1 cellular context compared by ENCODE assay signal in the genomic region with DNA sequence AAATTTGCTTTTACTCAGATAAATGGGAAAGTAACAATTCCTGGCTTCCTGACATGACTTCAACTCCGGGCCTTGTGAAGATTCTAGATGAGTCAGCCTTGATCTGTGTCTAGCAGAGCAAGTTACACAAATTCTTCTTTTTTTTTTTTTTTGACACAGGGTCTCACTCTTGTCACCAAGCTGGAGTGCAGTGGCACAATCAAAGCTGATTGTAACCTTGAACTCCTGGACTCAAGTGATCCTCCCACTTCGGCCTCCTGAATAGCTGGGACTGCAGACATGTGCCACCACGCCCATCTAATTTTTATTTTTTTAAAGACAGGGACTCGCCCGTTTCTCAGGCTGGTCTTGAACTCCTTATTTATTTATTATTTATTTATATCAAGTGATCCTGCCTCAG.
TF ChIP-seq lines count a peak whose summit lies in the region.

No MANE protein-coding gene starts in this region.

TF ChIP-seq in HepG2, 621 proteins besides CTCF, POLR2A, EP300 and RAD21 (continued from another document and continues in another):
- TF ChIP-seq, protein P1, sequence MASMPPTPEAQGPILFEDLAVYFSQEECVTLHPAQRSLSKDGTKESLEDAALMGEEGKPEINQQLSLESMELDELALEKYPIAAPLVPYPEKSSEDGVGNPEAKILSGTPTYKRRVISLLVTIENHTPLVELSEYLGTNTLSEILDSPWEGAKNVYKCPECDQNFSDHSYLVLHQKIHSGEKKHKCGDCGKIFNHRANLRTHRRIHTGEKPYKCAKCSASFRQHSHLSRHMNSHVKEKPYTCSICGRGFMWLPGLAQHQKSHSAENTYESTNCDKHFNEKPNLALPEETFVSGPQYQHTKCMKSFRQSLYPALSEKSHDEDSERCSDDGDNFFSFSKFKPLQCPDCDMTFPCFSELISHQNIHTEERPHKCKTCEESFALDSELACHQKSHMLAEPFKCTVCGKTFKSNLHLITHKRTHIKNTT (CRISPR knock-in tag; IDR thresholded peaks at IDR 0.05), result no peak
- TF ChIP-seq ZNF607 (CRISPR knock-in tag; IDR thresholded peaks at IDR 0.05; ENCODE audit: borderline replicate concordance) (no peak), NAIF1 (CRISPR knock-in tag; IDR thresholded peaks at IDR 0.05; ENCODE audit: borderline replicate concordance) (0 out of 2 replicates have a peak, but pooled peaks have one; percentile 52), NFYC (CRISPR knock-in tag; IDR thresholded peaks at IDR 0.05) (no peak), HDAC1 (CRISPR knock-in tag; IDR thresholded peaks at IDR 0.05) (peak; percentile 85), PAWR (CRISPR knock-in tag; IDR thresholded peaks at IDR 0.05; ENCODE audit: borderline replicate concordance) (no peak), ZNF556 (CRISPR knock-in tag; IDR thresholded peaks at IDR 0.05; ENCODE audit: borderline replicate concordance) (peak; percentile 66; the same call in 1 of the 2 replicates), SYNCRIP (IDR thresholded peaks at IDR 0.05; ENCODE audit: insufficient read depth, low read depth, low read length) (no peak), ZNF451 (CRISPR knock-in tag; IDR thresholded peaks at IDR 0.05) (no peak), PAX8 (CRISPR knock-in tag; IDR thresholded peaks at IDR 0.05; ENCODE audit: borderline replicate concordance) (no peak), SAFB2 (CRISPR knock-in tag; IDR thresholded peaks at IDR 0.05; ENCODE audit: borderline replicate concordance, low read depth) (no peak), MATR3 (CRISPR knock-in tag; IDR thresholded peaks at IDR 0.05) (no peak), ZFP62 (CRISPR knock-in tag; IDR thresholded peaks at IDR 0.05) (no peak), MIER3 (CRISPR knock-in tag; IDR thresholded peaks at IDR 0.05; ENCODE audit: borderline replicate concordance) (peak; percentile 49; the same call in 1 of the 2 replicates), ZNF546 (CRISPR knock-in tag; conservative IDR thresholded peaks at IDR 0.05) (no peak), ZFP90 (CRISPR knock-in tag; IDR thresholded peaks at IDR 0.05; ENCODE audit: borderline replicate concordance) (no peak), ZFP1 (CRISPR knock-in tag; IDR thresholded peaks at IDR 0.05) (peak; percentile 95), ZNF891 (CRISPR knock-in tag; IDR thresholded peaks at IDR 0.05) (no peak), ZNF816 (CRISPR knock-in tag; IDR thresholded peaks at IDR 0.05; ENCODE audit: borderline replicate concordance) (0 out of 2 replicates have a peak, but pooled peaks have one; percentile 43), PAF1 (CRISPR knock-in tag; IDR thresholded peaks at IDR 0.05) (no peak), ZNF530 (CRISPR knock-in tag; IDR thresholded peaks at IDR 0.05; ENCODE audit: low read depth) (no peak), RBFOX2 (IDR thresholded peaks at IDR 0.05; ENCODE audit: low read depth, low read length) (no peak), ZNF766 (CRISPR knock-in tag; IDR thresholded peaks at IDR 0.05; ENCODE audit: borderline replicate concordance) (no peak), ERF (CRISPR knock-in tag; IDR thresholded peaks at IDR 0.05) (peak; percentile 80), NRL (CRISPR knock-in tag; IDR thresholded peaks at IDR 0.05; ENCODE audit: borderline replicate concordance) (no peak), ZNF589 (CRISPR knock-in tag; conservative IDR thresholded peaks at IDR 0.05) (no peak), RFX3 (CRISPR knock-in tag; IDR thresholded peaks at IDR 0.05) (no peak), TAF15 (IDR thresholded peaks at IDR 0.05; ENCODE audit: low read depth, low read length, poor library complexity, severe bottlenecking) (no peak), ZNF343 (CRISPR knock-in tag; IDR thresholded peaks at IDR 0.05) (no peak), CHD4 (IDR thresholded peaks at IDR 0.05; ENCODE audit: borderline replicate concordance, low read length) (peak; percentile 86; the same call in 1 of the 2 replicates), SP4 (CRISPR knock-in tag; IDR thresholded peaks at IDR 0.05) (0 out of 2 replicates have a peak, but pooled peaks have one; percentile 29), ZNF713 (CRISPR knock-in tag; IDR thresholded peaks at IDR 0.05) (no peak), KLF13 (CRISPR knock-in tag; IDR thresholded peaks at IDR 0.05) (no peak), ZNF737 (CRISPR knock-in tag; IDR thresholded peaks at IDR 0.05; ENCODE audit: borderline replicate concordance) (no peak), ELF3 (CRISPR knock-in tag; IDR thresholded peaks at IDR 0.05) (0 out of 2 replicates have a peak, but pooled peaks have one; percentile 35), SMAD3 (CRISPR knock-in tag; IDR thresholded peaks at IDR 0.05) (peak; percentile 83; the same call in 1 of the 2 replicates), U2AF1 (optimal IDR thresholded peaks at IDR 0.05; ENCODE audit: low read depth, low read length) (no peak), ZSCAN29 (CRISPR knock-in tag; conservative IDR thresholded peaks at IDR 0.05) (no peak), SIN3A (IDR thresholded peaks at IDR 0.05; ENCODE audit: borderline replicate concordance, low read depth, low read length) (no peak; the same call in 1 of the 2 replicates)
- TF ChIP-seq, protein P2, sequence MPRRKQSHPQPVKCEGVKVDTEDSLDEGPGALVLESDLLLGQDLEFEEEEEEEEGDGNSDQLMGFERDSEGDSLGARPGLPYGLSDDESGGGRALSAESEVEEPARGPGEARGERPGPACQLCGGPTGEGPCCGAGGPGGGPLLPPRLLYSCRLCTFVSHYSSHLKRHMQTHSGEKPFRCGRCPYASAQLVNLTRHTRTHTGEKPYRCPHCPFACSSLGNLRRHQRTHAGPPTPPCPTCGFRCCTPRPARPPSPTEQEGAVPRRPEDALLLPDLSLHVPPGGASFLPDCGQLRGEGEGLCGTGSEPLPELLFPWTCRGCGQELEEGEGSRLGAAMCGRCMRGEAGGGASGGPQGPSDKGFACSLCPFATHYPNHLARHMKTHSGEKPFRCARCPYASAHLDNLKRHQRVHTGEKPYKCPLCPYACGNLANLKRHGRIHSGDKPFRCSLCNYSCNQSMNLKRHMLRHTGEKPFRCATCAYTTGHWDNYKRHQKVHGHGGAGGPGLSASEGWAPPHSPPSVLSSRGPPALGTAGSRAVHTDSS (CRISPR knock-in tag; conservative IDR thresholded peaks at IDR 0.05), result no peak
- TF ChIP-seq, protein P3, sequence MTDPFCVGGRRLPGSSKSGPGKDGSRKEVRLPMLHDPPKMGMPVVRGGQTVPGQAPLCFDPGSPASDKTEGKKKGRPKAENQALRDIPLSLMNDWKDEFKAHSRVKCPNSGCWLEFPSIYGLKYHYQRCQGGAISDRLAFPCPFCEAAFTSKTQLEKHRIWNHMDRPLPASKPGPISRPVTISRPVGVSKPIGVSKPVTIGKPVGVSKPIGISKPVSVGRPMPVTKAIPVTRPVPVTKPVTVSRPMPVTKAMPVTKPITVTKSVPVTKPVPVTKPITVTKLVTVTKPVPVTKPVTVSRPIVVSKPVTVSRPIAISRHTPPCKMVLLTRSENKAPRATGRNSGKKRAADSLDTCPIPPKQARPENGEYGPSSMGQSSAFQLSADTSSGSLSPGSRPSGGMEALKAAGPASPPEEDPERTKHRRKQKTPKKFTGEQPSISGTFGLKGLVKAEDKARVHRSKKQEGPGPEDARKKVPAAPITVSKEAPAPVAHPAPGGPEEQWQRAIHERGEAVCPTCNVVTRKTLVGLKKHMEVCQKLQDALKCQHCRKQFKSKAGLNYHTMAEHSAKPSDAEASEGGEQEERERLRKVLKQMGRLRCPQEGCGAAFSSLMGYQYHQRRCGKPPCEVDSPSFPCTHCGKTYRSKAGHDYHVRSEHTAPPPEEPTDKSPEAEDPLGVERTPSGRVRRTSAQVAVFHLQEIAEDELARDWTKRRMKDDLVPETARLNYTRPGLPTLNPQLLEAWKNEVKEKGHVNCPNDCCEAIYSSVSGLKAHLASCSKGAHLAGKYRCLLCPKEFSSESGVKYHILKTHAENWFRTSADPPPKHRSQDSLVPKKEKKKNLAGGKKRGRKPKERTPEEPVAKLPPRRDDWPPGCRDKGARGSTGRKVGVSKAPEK (CRISPR knock-in tag; IDR thresholded peaks at IDR 0.05; ENCODE audit: borderline replicate concordance), result 0 out of 2 replicates have a peak, but pooled peaks have one; percentile 27
- TF ChIP-seq, protein P4, sequence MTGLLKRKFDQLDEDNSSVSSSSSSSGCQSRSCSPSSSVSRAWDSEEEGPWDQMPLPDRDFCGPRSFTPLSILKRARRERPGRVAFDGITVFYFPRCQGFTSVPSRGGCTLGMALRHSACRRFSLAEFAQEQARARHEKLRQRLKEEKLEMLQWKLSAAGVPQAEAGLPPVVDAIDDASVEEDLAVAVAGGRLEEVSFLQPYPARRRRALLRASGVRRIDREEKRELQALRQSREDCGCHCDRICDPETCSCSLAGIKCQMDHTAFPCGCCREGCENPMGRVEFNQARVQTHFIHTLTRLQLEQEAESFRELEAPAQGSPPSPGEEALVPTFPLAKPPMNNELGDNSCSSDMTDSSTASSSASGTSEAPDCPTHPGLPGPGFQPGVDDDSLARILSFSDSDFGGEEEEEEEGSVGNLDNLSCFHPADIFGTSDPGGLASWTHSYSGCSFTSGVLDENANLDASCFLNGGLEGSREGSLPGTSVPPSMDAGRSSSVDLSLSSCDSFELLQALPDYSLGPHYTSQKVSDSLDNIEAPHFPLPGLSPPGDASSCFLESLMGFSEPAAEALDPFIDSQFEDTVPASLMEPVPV (CRISPR knock-in tag; IDR thresholded peaks at IDR 0.05), result no peak
- TF ChIP-seq, protein P5, sequence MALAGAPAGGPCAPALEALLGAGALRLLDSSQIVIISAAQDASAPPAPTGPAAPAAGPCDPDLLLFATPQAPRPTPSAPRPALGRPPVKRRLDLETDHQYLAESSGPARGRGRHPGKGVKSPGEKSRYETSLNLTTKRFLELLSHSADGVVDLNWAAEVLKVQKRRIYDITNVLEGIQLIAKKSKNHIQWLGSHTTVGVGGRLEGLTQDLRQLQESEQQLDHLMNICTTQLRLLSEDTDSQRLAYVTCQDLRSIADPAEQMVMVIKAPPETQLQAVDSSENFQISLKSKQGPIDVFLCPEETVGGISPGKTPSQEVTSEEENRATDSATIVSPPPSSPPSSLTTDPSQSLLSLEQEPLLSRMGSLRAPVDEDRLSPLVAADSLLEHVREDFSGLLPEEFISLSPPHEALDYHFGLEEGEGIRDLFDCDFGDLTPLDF (CRISPR knock-in tag; IDR thresholded peaks at IDR 0.05), result no peak
- TF ChIP-seq, protein P6, sequence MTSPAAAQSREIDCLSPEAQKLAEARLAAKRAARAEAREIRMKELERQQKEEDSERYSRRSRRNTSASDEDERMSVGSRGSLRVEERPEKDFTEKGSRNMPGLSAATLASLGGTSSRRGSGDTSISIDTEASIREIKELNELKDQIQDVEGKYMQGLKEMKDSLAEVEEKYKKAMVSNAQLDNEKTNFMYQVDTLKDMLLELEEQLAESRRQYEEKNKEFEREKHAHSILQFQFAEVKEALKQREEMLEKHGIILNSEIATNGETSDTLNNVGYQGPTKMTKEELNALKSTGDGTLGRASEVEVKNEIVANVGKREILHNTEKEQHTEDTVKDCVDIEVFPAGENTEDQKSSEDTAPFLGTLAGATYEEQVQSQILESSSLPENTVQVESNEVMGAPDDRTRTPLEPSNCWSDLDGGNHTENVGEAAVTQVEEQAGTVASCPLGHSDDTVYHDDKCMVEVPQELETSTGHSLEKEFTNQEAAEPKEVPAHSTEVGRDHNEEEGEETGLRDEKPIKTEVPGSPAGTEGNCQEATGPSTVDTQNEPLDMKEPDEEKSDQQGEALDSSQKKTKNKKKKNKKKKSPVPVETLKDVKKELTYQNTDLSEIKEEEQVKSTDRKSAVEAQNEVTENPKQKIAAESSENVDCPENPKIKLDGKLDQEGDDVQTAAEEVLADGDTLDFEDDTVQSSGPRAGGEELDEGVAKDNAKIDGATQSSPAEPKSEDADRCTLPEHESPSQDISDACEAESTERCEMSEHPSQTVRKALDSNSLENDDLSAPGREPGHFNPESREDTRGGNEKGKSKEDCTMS (CRISPR knock-in tag; conservative IDR thresholded peaks at IDR 0.05), result no peak
- TF ChIP-seq, protein P7, sequence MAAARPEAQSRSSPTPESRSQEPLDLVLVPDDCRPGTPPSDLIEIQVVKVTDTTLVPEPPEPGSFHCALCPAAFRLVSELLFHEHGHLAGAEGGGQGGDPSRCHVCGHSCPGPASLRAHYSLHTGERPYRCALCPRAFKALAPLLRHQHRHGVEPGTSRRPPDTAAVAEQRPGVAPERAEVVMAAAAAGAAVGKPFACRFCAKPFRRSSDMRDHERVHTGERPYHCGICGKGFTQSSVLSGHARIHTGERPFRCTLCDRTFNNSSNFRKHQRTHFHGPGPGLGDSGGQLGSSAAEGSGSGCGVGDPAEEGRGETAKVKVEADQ (CRISPR knock-in tag; IDR thresholded peaks at IDR 0.05; ENCODE audit: borderline replicate concordance), result no peak
- TF ChIP-seq, protein P8, sequence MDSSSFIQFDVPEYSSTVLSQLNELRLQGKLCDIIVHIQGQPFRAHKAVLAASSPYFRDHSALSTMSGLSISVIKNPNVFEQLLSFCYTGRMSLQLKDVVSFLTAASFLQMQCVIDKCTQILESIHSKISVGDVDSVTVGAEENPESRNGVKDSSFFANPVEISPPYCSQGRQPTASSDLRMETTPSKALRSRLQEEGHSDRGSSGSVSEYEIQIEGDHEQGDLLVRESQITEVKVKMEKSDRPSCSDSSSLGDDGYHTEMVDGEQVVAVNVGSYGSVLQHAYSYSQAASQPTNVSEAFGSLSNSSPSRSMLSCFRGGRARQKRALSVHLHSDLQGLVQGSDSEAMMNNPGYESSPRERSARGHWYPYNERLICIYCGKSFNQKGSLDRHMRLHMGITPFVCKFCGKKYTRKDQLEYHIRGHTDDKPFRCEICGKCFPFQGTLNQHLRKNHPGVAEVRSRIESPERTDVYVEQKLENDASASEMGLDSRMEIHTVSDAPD (CRISPR knock-in tag; IDR thresholded peaks at IDR 0.05), result peak; percentile 40; the same call in 1 of the 2 replicates
- TF ChIP-seq, protein P9, sequence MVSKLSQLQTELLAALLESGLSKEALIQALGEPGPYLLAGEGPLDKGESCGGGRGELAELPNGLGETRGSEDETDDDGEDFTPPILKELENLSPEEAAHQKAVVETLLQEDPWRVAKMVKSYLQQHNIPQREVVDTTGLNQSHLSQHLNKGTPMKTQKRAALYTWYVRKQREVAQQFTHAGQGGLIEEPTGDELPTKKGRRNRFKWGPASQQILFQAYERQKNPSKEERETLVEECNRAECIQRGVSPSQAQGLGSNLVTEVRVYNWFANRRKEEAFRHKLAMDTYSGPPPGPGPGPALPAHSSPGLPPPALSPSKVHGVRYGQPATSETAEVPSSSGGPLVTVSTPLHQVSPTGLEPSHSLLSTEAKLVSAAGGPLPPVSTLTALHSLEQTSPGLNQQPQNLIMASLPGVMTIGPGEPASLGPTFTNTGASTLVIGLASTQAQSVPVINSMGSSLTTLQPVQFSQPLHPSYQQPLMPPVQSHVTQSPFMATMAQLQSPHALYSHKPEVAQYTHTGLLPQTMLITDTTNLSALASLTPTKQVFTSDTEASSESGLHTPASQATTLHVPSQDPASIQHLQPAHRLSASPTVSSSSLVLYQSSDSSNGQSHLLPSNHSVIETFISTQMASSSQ (IDR thresholded peaks at IDR 0.05; ENCODE audit: low read depth), result peak; percentile 50
- TF ChIP-seq, protein P9 (CRISPR knock-in tag; IDR thresholded peaks at IDR 0.05; ENCODE audit: borderline replicate concordance), result peak; percentile 81; the same call in 1 of the 2 replicates
